In the genomic region with DNA sequence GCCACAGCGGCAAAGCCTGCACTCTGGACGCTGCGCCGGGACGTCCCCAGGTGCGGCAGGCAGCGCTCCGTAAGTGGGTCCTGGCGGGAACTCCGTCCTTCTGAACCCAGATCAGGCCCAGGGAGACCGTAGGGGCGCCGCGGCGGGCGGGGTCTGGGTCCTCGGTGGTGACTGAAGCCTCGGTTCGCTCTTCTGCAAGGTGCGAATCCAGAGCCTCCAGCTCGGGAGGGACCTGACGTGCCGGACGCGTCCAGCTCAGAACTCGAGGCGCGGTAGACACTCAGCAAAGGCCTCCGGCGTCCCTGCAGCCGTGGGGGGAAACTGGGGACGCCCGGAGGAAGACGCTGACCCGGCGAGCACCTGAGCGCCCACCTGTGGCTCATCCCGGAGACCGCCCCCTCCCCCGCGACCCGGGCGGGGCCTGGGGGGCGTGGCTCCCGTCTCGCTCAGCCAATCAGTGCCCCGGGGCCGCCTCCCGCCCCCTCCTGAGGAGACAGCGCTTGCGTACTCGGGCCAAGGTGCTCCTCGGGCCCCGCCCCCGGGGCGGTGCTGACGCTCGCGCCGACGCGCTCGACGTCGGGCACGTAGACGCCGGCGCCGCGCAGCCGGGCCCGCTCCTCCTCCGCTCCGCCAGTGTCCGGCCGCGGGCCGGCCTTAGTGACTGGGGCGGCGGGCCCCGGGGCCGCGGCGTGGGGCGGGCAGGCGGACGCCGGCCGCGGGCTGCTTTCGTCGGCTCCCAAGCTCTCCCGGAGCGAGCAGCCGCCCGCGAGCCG, we compare ENCODE assay signal across 8 cellular contexts. TPM values are rescaled to one million over a fixed set of nuclear protein-coding genes. Genes with fewer than 3 reads are reported as not detected.
DNase-seq lines count a peak whose midpoint lies in the region; ATAC-seq and TF ChIP-seq lines count a peak whose summit lies in the region.

A gene (plus strand): TSS at position 587 of the 773 bp plus-strand sequence. CDS start 1,483 bp downstream, outside the sequence.

- H3F3A ChIP-seq in smooth muscle cell (ENCODE audit: low read depth): no peaks in the 10 kb centered on the region

- H3K27ac ChIP-seq in mammary epithelial cell (ENCODE audit: insufficient read depth, low read depth, low read length) (peak within 1 kb of the TSS; percentile 76), smooth muscle cell (ENCODE audit: low read depth) (peak within 1 kb of the TSS; percentile 62)

- no peaks in the 10 kb centered on the region for H4K20me1 ChIP-seq in mammary epithelial cell (ENCODE audit: insufficient read depth, low read length)
- H4K20me1 ChIP-seq in smooth muscle cell (ENCODE audit: low read depth): peaks cover 42% of the 10 kb centered on the region

- CTCF ChIA-PET in mammary epithelial cell (lab: Charles Lee; ENCODE audit: low non-redundant PET): no interaction called here

- no TSS peak for BruUV-seq in mammary epithelial cell (replicated peaks; lab: Mats Ljungman, UMichigan)

- H3K79me2 ChIP-seq in mammary epithelial cell (ENCODE audit: insufficient read depth, low read length) (peaks cover 50% of the 10 kb centered on the region), smooth muscle cell (ENCODE audit: low read depth) (peaks cover 46% of the 10 kb centered on the region)

- H3K36me3 ChIP-seq in mammary epithelial cell (ENCODE audit: insufficient read depth, low read length) (peaks cover 12% of the 10 kb centered on the region), smooth muscle cell (ENCODE audit: low read depth) (peaks cover 14% of the 10 kb centered on the region)

- peak; percentile 89 for ATAC-seq in GM18909 (IDR thresholded peaks at IDR 0.05; ENCODE audit: poor library complexity, unreplicated experiment)
- ATAC-seq in HG03159 (IDR thresholded peaks at IDR 0.05; ENCODE audit: unreplicated experiment): peak; percentile 87

- 0% methylated on average over 7 of the region's 99 CpGs for WGBS in mammary epithelial cell (ENCODE audit: low coverage, missing lambda C conversion rate)
- 2% methylated on average over 63 of the region's 99 CpGs for whole genome bisulfite sequencing in smooth muscle cell (ENCODE audit: low lambda C conversion rate)

- peak within 1 kb of the TSS; percentile 97 for H3K4me2 ChIP-seq in mammary epithelial cell (ENCODE audit: insufficient read depth, low read depth, low read length)
- H3K4me2 ChIP-seq in smooth muscle cell: peak within 1 kb of the TSS; percentile 100

- intact Hi-C loops in mammary epithelial cell (cut with micrococcal nuclease): loop anchor here (1.0 to 5.0 kb wide), 5 partner anchors 37 to 584 kb away; a partner anchor contains a TSS

- dilution Hi-C loops in mammary epithelial cell (cut with HindIII; ENCODE audit: low sequenced_read_pairs): no loop called here

- DNase-seq in AG08396 (ENCODE audit: low spot score): peak; percentile 99
- DNase-seq in NCI-H2227 (lab: John Stamatoyannopoulos, UW; ENCODE audit: unreplicated experiment): peak; percentile 99
- peak; percentile 96 for DNase-seq in mammary epithelial cell
- DNase-seq in iPS-NIHi7 (ENCODE audit: extremely low spot score): peak; percentile 100
- peak; percentile 74 for DNase-seq in smooth muscle cell (lab: John Stamatoyannopoulos, UW; ENCODE audit: unreplicated experiment)

- H3K9ac ChIP-seq in mammary epithelial cell (ENCODE audit: insufficient read depth, low read length) (peak within 1 kb of the TSS; percentile 74), smooth muscle cell (ENCODE audit: low read depth) (peak within 1 kb of the TSS; percentile 90)

- no peak for TF ChIP-seq CTCF in WI38 (IDR thresholded peaks at IDR 0.05; ENCODE audit: low read depth, low read length)
- TF ChIP-seq CTCF in mammary epithelial cell (conservative IDR thresholded peaks at IDR 0.05 in 1 of 2, IDR thresholded peaks at IDR 0.05 in 1 of 2; ENCODE audit: extremely low read depth in 1 of 2, insufficient read depth in 1 of 2, low read depth in 1 of 2, low read length in 2 of 2): peak in 1 of 2 donors; percentile 13
- no peak for TF ChIP-seq CTCF in smooth muscle cell (IDR thresholded peaks at IDR 0.05; ENCODE audit: borderline replicate concordance, insufficient read depth, poor library complexity, severe bottlenecking)

- H2AFZ ChIP-seq in mammary epithelial cell (ENCODE audit: low read depth, low read length) (peak within 1 kb of the TSS; percentile 98), smooth muscle cell (ENCODE audit: low read depth) (peak within 1 kb of the TSS; percentile 96)

- peaks cover 13% of the 10 kb centered on the region for H3K4me1 ChIP-seq in mammary epithelial cell (ENCODE audit: insufficient read depth, low read length)
- peaks cover 4% of the 10 kb centered on the region for H3K4me1 ChIP-seq in smooth muscle cell (ENCODE audit: low read depth)

- in situ Hi-C loops in mammary epithelial cell (cut with MboI; ENCODE audit: low sequenced_read_pairs in 2 of 2): no loop called here

- peak within 1 kb of the TSS; percentile 90 for H3K4me3 ChIP-seq in WI38 (ENCODE audit: low read depth, low read length)
- H3K4me3 ChIP-seq in mammary epithelial cell (replicated peaks in 1 of 3; ENCODE audit: insufficient read depth in 1 of 3, low read depth in 2 of 3, low read length in 3 of 3): peak within 1 kb of the TSS; percentile 82 to 98 (median 95)
- peak within 1 kb of the TSS; percentile 80 for H3K4me3 ChIP-seq in smooth muscle cell

- H3K27me3 ChIP-seq in mammary epithelial cell (ENCODE audit: insufficient read depth, low read length) (no peaks in the 10 kb centered on the region), smooth muscle cell (ENCODE audit: low read depth) (no peaks in the 10 kb centered on the region)

- no peaks in the 10 kb centered on the region for H3K9me3 ChIP-seq in mammary epithelial cell (replicated peaks; ENCODE audit: insufficient read depth, low read length)
- no peaks in the 10 kb centered on the region for H3K9me3 ChIP-seq in smooth muscle cell (replicated peaks; ENCODE audit: low read depth)

RNA-seq across cellular contexts. Expression of the gene that starts here (rescaled TPM):
- total RNA-seq in mammary epithelial cell: 10 to 100 TPM; 42.5 to 47.1 TPM
- polyA plus RNA-seq in mammary epithelial cell: 42.4 TPM
- 135 TPM for polyA minus RNA-seq in mammary epithelial cell
- 31.5 and 48.2 TPM in 2 replicates for total RNA-seq in smooth muscle cell
- 23.8 and 33.8 TPM in 2 replicates for polyA plus RNA-seq in smooth muscle cell

Comparison
In these comparisons a context has a peak if more than half of its experiments do, and no peak if none do; other contexts are left out.
1. Peak in every context shown above with its lines: DNase-seq, ATAC-seq, H3K4me3 ChIP-seq and H3K27ac ChIP-seq.